1 cellular context compared by ENCODE assay signal in genomic region chr2:39244241-39244862, GRCh38.
TF ChIP-seq lines count a peak whose summit lies in the region.

No MANE protein-coding gene starts in this region.

TF ChIP-seq in SK-N-SH, 30 proteins besides CTCF, POLR2A, EP300 and RAD21:
- TF ChIP-seq GATA2 (CRISPR knock-in tag; IDR thresholded peaks at IDR 0.05), result 0 out of 2 replicates have a peak, but pooled peaks have one; percentile 10
- 0 out of 2 replicates have a peak, but pooled peaks have one; percentile 1 for TF ChIP-seq FOXJ3 (CRISPR knock-in tag; IDR thresholded peaks at IDR 0.05)
- 0 out of 2 replicates have a peak, but pooled peaks have one; percentile 27 for TF ChIP-seq ELF1 (IDR thresholded peaks at IDR 0.05)
